8 cellular contexts compared by ENCODE assay signal in genomic region chr19:18519962-18520847, GRCh38. TPM values are rescaled to one million over a fixed set of nuclear protein-coding genes. Genes with fewer than 3 reads are reported as not detected.
A peak's percentile ranks its signal among the peaks of the same experiment; 100 is the strongest.
DNase-seq lines count a peak whose midpoint lies in the region; ATAC-seq and TF ChIP-seq lines count a peak whose summit lies in the region.

No MANE protein-coding gene starts in this region.

- WGBS in adipose tissue, 3 donors: 9 to 10% (median 9%) methylated on average over 22 of the region's 22 CpGs
- WGBS in right cardiac atrium: 7% methylated on average over 22 of the region's 22 CpGs

- H3K36me3 ChIP-seq in HUES48 (ENCODE audit: control insufficient read depth, insufficient read depth, low read length) (no peaks in the 10 kb centered on the region), SJCRH30 (no peaks in the 10 kb centered on the region)

- H3K4me1 ChIP-seq in HUES48 (ENCODE audit: control insufficient read depth, insufficient read depth, low read length) (peaks cover 7% of the 10 kb centered on the region; the same call in 1 of the 2 replicates), SJCRH30 (peaks cover 3% of the 10 kb centered on the region; the same call in 1 of the 2 replicates), right cardiac atrium (ENCODE audit: control insufficient read depth, insufficient read depth, low read length) (peaks cover 15% of the 10 kb centered on the region)

- H3K27ac ChIP-seq in HUES48 (ENCODE audit: low read depth, low read length) (peak overlapping the region; percentile 65), SJCRH30 (peak overlapping the region; percentile 47), adipose tissue (ENCODE audit: low read depth, low read length) (peak overlapping the region; percentile 76), right cardiac atrium (ENCODE audit: low read length) (peak overlapping the region; percentile 93)

- intact Hi-C loops in right cardiac atrium (cut with DNase I): loop anchor here in 3 of 4 donors (5.0 to 10.0 kb wide), 2 partner anchors 48 to 55 kb away; no protein-coding TSS in a partner anchor

- H3K4me3 ChIP-seq in HUES48 (ENCODE audit: low read depth, low read length): peak overlapping the region; percentile 99
- H3K4me3 ChIP-seq in SJCRH30: peak overlapping the region; percentile 79
- H3K4me3 ChIP-seq in right cardiac atrium (ENCODE audit: low read length): peak overlapping the region; percentile 90
- H3K4me3 ChIP-seq in retinal pigment epithelial cell (ENCODE audit: low read length): peak overlapping the region; percentile 85

- H3K27me3 ChIP-seq in HUES48 (ENCODE audit: control insufficient read depth, insufficient read depth, low read length) (no peaks in the 10 kb centered on the region), SJCRH30 (no peaks in the 10 kb centered on the region), right cardiac atrium (ENCODE audit: control insufficient read depth, insufficient read depth) (no peaks in the 10 kb centered on the region)

- H3K9me3 ChIP-seq in HUES48 (ENCODE audit: control insufficient read depth, insufficient read depth, low read length) (no peaks in the 10 kb centered on the region), SJCRH30 (replicated peaks) (no peaks in the 10 kb centered on the region), right cardiac atrium (ENCODE audit: control insufficient read depth, low read length) (no peaks in the 10 kb centered on the region)

- TF ChIP-seq CTCF in retinal pigment epithelial cell (conservative IDR thresholded peaks at IDR 0.05; ENCODE audit: low read depth, low read length): peak; percentile 70

- peak; percentile 48 for DNase-seq in DMS79 (lab: John Stamatoyannopoulos, UW)
- DNase-seq in SJCRH30: peak; percentile 75 to 81
- DNase-seq in right cardiac atrium: peak; percentile 54 to 81 (median 73)
- DNase-seq in retinal pigment epithelial cell (ENCODE audit: low read depth): no peak

- no peak overlapping the region for H3K9ac ChIP-seq in HUES48 (ENCODE audit: low read depth, low read length)

- ATAC-seq in right cardiac atrium (peak in 1 of 2 donors; percentile 6), GM19397 (IDR thresholded peaks at IDR 0.05; ENCODE audit: unreplicated experiment) (no peak), GM18519 (IDR thresholded peaks at IDR 0.05; ENCODE audit: low FRiP score, unreplicated experiment) (no peak)

RNA-seq across cellular contexts. Expression of gene ELL, which starts 1.7 kb away (rescaled TPM):
- total RNA-seq in SJCRH30 (2014; rRNA removed; shearing (Covaris generic)): 9.1 and 10.1 TPM in 2 replicates
- polyA plus RNA-seq in adipose tissue (10 to 100 TPM in 1 of 3 donors, 1 to 10 TPM in 2; 6.5 to 25.9 (median 9.2) TPM), right cardiac atrium (9.3 TPM)
- 10 to 100 TPM; 12.6 to 19.0 (median 14.0) TPM for total RNA-seq in right cardiac atrium

RNA-seq across cellular contexts. Expression of gene FKBP8, which starts 23.2 kb away (rescaled TPM):
- 86.8 and 88.3 TPM in 2 replicates for total RNA-seq in SJCRH30 (2014; rRNA removed; shearing (Covaris generic))
- 100 to 1,000 TPM in 2 of 3 donors, 10 to 100 TPM in 1; 90.8 to 352 (median 221) TPM for polyA plus RNA-seq in adipose tissue
- 100 to 1,000 TPM; 204 to 236 (median 213) TPM for total RNA-seq in right cardiac atrium
- polyA plus RNA-seq in right cardiac atrium: 285 TPM

RNA-seq across cellular contexts. Expression of gene KXD1, which starts 37.5 kb away (rescaled TPM):
- 71.0 and 75.8 TPM in 2 replicates for total RNA-seq in SJCRH30 (2014; rRNA removed; shearing (Covaris generic))
- polyA plus RNA-seq in adipose tissue: 10 to 100 TPM; 63.6 to 92.0 (median 82.6) TPM
- 10 to 100 TPM; 47.8 to 55.4 (median 52.2) TPM for total RNA-seq in right cardiac atrium
- 49.0 TPM for polyA plus RNA-seq in right cardiac atrium

RNA-seq across cellular contexts. Expression of gene UBA52, which starts 51.5 kb away (rescaled TPM):
- total RNA-seq in SJCRH30 (2014; rRNA removed; shearing (Covaris generic)): 1,236 and 1,352 TPM in 2 replicates
- polyA plus RNA-seq in adipose tissue: 1,000 to 10,000 TPM in 2 of 3 donors, 100 to 1,000 TPM in 1; 844 to 1,559 (median 1,492) TPM
- 100 to 1,000 TPM; 712 to 793 (median 725) TPM for total RNA-seq in right cardiac atrium
- 622 TPM for polyA plus RNA-seq in right cardiac atrium
